Comparison of ENCODE assay signal across 11 cellular contexts in the genomic region with DNA sequence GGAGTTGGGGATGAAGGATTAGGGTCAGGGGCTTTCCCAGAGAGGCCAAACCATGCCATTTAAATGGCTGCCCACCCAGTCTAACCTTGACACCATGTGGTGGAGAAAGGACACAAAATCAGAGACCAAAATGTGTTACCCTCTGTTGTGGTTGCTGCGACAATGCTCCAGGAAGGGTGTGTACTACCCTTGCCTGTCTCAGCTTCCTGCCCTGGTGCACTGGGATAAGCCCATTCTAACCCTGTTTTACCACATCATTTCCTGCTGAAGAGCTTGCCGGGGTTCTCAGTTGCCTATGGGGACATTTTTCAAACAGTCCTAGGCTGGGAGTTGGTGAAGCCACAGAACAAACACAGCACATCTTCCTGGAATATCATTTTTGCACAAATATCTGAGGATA. TPM values are rescaled to one million over a fixed set of nuclear protein-coding genes. Genes with fewer than 3 reads are reported as not detected.
A peak's percentile ranks its signal among the peaks of the same experiment; 100 is the strongest.
DNase-seq lines count a peak whose midpoint lies in the region; ATAC-seq lines count a peak whose summit lies in the region.
"Had no signal": no experiment of that assay in that cellular context is flagged by ENCODE, and none has a peak within 500 bp of the region (broad histone marks: within the 10 kb centered on the region; RNA-seq: fewer than 3 reads in every experiment).

No MANE protein-coding gene starts in this region.

- peaks cover 11% of the 10 kb centered on the region for H3K36me3 Mint-ChIP-seq in IgD-negative memory B cell
- no peaks in the 10 kb centered on the region for H3K36me3 Mint-ChIP-seq in activated naive CD8-positive, alpha-beta T cell treated with anti-CD3 and anti-CD28 coated beads for 36 hours

- H3K9me3 Mint-ChIP-seq in IgD-negative memory B cell, result peaks cover 0 to 6% (median 0%) of the 10 kb centered on the region in 3 donors
- H3K9me3 Mint-ChIP-seq in activated naive CD8-positive, alpha-beta T cell treated with anti-CD3 and anti-CD28 coated beads for 36 hours, result no peaks in the 10 kb centered on the region

- no peak for ATAC-seq in GM21447 (IDR thresholded peaks at IDR 0.05; ENCODE audit: unreplicated experiment)
- ATAC-seq: Panc1 had no signal

- H3K4me3 Mint-ChIP-seq in IgD-negative memory B cell, result peak overlapping the region in 3 of 4 donors; percentile 47 to 92 (median 81)
- peak overlapping the region; percentile 12 for H3K4me3 Mint-ChIP-seq in activated naive CD8-positive, alpha-beta T cell treated with anti-CD3 and anti-CD28 coated beads for 36 hours

- peaks cover 27 to 42% (median 28%) of the 10 kb centered on the region in 3 donors for H3K4me1 Mint-ChIP-seq in IgD-negative memory B cell
- H3K4me1 Mint-ChIP-seq in activated naive CD8-positive, alpha-beta T cell treated with anti-CD3 and anti-CD28 coated beads for 36 hours, result peaks cover 38% of the 10 kb centered on the region

- peak; percentile 29 for DNase-seq in activated CD4-positive, alpha-beta T cell treated with anti-CD3 and anti-CD28 coated beads for 1 hour
- peak; percentile 35 for DNase-seq in activated naive CD8-positive, alpha-beta T cell treated with anti-CD3 and anti-CD28 coated beads for 36 hours
- DNase-seq in stimulated activated CD8-positive, alpha-beta memory T cell treated with anti-CD3 and anti-CD28 coated beads, Interleukin-15, amount 100 ng/mL, for 4 hours (ENCODE audit: low read depth in 2 of 2), result peak; percentile 4 to 13
- DNase-seq in NCI-H524 treated with DMSO at 0.1 percent for 48 hours (lab: John Stamatoyannopoulos, UW), result no peak
- DNase-seq in SHP77 (lab: John Stamatoyannopoulos, UW), result no peak
- no peak for DNase-seq in NCI-H146 treated with DMSO at 0.1 percent for 48 hours (lab: John Stamatoyannopoulos, UW; ENCODE audit: unreplicated experiment)
- DNase-seq: DMS53 had no signal

- peaks cover 41% of the 10 kb centered on the region for H3K27me3 Mint-ChIP-seq in IgD-negative memory B cell
- H3K27me3 Mint-ChIP-seq in activated naive CD8-positive, alpha-beta T cell treated with anti-CD3 and anti-CD28 coated beads for 36 hours, result no peaks in the 10 kb centered on the region

- peak overlapping the region in 2 of 3 donors; percentile 65 to 71 for H3K27ac Mint-ChIP-seq in IgD-negative memory B cell
- peak overlapping the region; percentile 75 for H3K27ac Mint-ChIP-seq in activated naive CD8-positive, alpha-beta T cell treated with anti-CD3 and anti-CD28 coated beads for 36 hours

RNA-seq across cellular contexts. Expression of a gene that starts 4.9 kb away (rescaled TPM):
- polyA plus RNA-seq in IgD-negative memory B cell, result 0.11 TPM
- total RNA-seq in activated naive CD8-positive, alpha-beta T cell treated with anti-CD3 and anti-CD28 coated beads for 36 hours, result under 1 TPM; 0.14 to 0.22 TPM
- total RNA-seq: astrocyte had no signal

RNA-seq across cellular contexts. Expression of a gene that starts 13.7 kb away (rescaled TPM):
- not detected for polyA plus RNA-seq in IgD-negative memory B cell
- not detected for total RNA-seq in activated naive CD8-positive, alpha-beta T cell treated with anti-CD3 and anti-CD28 coated beads for 36 hours
- total RNA-seq: astrocyte had no signal

RNA-seq across cellular contexts. Expression of a gene that starts 39.5 kb away (rescaled TPM):
- not detected for polyA plus RNA-seq in IgD-negative memory B cell
- not detected for total RNA-seq in activated naive CD8-positive, alpha-beta T cell treated with anti-CD3 and anti-CD28 coated beads for 36 hours
- total RNA-seq: astrocyte had no signal

Comparison
In these comparisons a context has a peak if more than half of its experiments do, and no peak if none do; other contexts are left out.
1. DNase-seq: peak in activated CD4-positive, alpha-beta T cell treated with anti-CD3 and anti-CD28 coated beads for 1 hour (single experiment), activated naive CD8-positive, alpha-beta T cell treated with anti-CD3 and anti-CD28 coated beads for 36 hours (single experiment) and stimulated activated CD8-positive, alpha-beta memory T cell treated with anti-CD3 and anti-CD28 coated beads, Interleukin-15, amount 100 ng/mL, for 4 hours (2 of 2); none in NCI-H524 treated with DMSO at 0.1 percent for 48 hours (single experiment), SHP77 (0 of 2) and NCI-H146 treated with DMSO at 0.1 percent for 48 hours (single experiment).